8 cellular contexts compared by ENCODE assay signal in the genomic region with DNA sequence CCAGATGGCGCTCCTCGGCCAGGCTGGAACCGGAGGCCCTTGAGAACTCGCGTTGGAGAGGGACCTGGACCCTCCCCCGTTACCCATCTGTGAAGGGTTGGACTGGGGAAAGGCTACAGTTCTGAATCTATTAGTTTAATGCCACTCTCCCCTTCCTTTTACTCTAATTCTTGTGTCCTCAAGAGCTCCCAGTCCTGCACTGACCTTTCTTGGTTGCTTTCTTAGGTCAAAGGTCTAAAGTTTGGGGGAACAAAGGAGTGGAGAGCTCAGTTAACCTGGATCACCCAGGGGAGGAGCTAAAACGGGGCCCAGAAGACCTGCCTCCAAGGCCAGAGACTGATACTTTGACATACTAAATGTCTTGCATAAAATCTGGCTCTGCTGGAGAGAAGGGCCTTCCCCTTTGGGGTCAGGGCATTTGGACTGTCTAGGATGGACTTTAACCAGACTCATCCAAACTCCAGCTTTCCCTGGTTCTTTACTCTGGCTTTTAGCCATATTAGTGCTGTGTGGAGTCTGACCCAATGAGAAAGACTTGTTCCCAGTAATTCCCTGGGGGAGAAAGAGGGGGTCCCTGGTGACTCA. TPM values are rescaled to one million over a fixed set of nuclear protein-coding genes. Genes with fewer than 3 reads are reported as not detected.
DNase-seq lines count a peak whose midpoint lies in the region; ATAC-seq lines count a peak whose summit lies in the region.

No MANE protein-coding gene starts in this region.

- H3K9me3 Mint-ChIP-seq in activated CD4-positive, alpha-beta memory T cell treated with anti-CD3 and anti-CD28 coated beads, Interleukin-2, amount 10 ng/mL, durations not matched to agents 7 days and 5 days: no peaks in the 10 kb centered on the region
- no peaks in the 10 kb centered on the region for H3K9me3 Mint-ChIP-seq in stimulated activated naive B cell treated with anti-CD40 and anti-IgM and Interleukin-4, amounts not matched to agents 10 μg/mL and 1 μg/mL and 100 μg/mL, for 72 hours

- H3K27ac ChIP-seq in HUES6 (ENCODE audit: low read depth, low read length): no peak overlapping the region

- H3K27ac Mint-ChIP-seq in activated CD4-positive, alpha-beta memory T cell treated with anti-CD3 and anti-CD28 coated beads, Interleukin-2, amount 10 ng/mL, durations not matched to agents 7 days and 5 days: peak overlapping the region; percentile 90
- peak overlapping the region; percentile 100 for H3K27ac Mint-ChIP-seq in stimulated activated naive B cell treated with anti-CD40 and anti-IgM and Interleukin-4, amounts not matched to agents 10 μg/mL and 1 μg/mL and 100 μg/mL, for 72 hours

- POLR2A ChIA-PET in activated CD4-positive, alpha-beta memory T cell treated with anti-CD3 and anti-CD28 coated beads, Interleukin-2, amount 10 ng/mL, durations not matched to agents 7 days and 5 days (lab: Charles Lee): interaction anchor here (0.9 to 4.2 kb wide), 26 partner anchors 10 to 283 kb away, joined by 3 to 73 read pairs (median 8); a partner anchor contains a TSS

- peak in 1 of 2 donors; percentile 0 for ATAC-seq in stimulated activated naive B cell treated with anti-CD40 and anti-IgM and Interleukin-4, amounts not matched to agents 10 μg/mL and 1 μg/mL and 100 μg/mL, for 72 hours (replicated peaks)
- ATAC-seq in GM21825 (IDR thresholded peaks at IDR 0.05; ENCODE audit: unreplicated experiment): no peak

- peaks cover 31% of the 10 kb centered on the region for H3K4me1 Mint-ChIP-seq in activated CD4-positive, alpha-beta memory T cell treated with anti-CD3 and anti-CD28 coated beads, Interleukin-2, amount 10 ng/mL, durations not matched to agents 7 days and 5 days
- peaks cover 36 to 48% of the 10 kb centered on the region in 2 donors for H3K4me1 Mint-ChIP-seq in stimulated activated naive B cell treated with anti-CD40 and anti-IgM and Interleukin-4, amounts not matched to agents 10 μg/mL and 1 μg/mL and 100 μg/mL, for 72 hours

- CTCF ChIA-PET in activated CD4-positive, alpha-beta memory T cell treated with anti-CD3 and anti-CD28 coated beads, Interleukin-2, amount 10 ng/mL, durations not matched to agents 7 days and 5 days (lab: Charles Lee): interaction anchor here (0.7 to 6.1 kb wide), 33 partner anchors 9 to 204 kb away, joined by 3 to 78 read pairs (median 7); a partner anchor contains a TSS

- peaks cover 32% of the 10 kb centered on the region for H3K36me3 ChIP-seq in HUES6 (ENCODE audit: control insufficient read depth, insufficient read depth, low read length)

- no peaks in the 10 kb centered on the region for H3K9me3 ChIP-seq in HUES6 (ENCODE audit: control insufficient read depth, insufficient read depth, low read depth, low read length)

- peak overlapping the region; percentile 92 for H3K4me3 Mint-ChIP-seq in activated CD4-positive, alpha-beta memory T cell treated with anti-CD3 and anti-CD28 coated beads, Interleukin-2, amount 10 ng/mL, durations not matched to agents 7 days and 5 days
- H3K4me3 Mint-ChIP-seq in stimulated activated naive B cell treated with anti-CD40 and anti-IgM and Interleukin-4, amounts not matched to agents 10 μg/mL and 1 μg/mL and 100 μg/mL, for 72 hours: peak overlapping the region; percentile 90 to 97

- H3K4me3 ChIP-seq in HUES6 (ENCODE audit: low read depth, low read length): peak overlapping the region; percentile 88

- H3K27me3 ChIP-seq in HUES6 (ENCODE audit: control insufficient read depth, insufficient read depth, low read length): no peaks in the 10 kb centered on the region

- H3K4me1 ChIP-seq in HUES6 (ENCODE audit: control insufficient read depth, insufficient read depth, low read length): peaks cover 21% of the 10 kb centered on the region

- peaks cover 8% of the 10 kb centered on the region for H3K27me3 Mint-ChIP-seq in activated CD4-positive, alpha-beta memory T cell treated with anti-CD3 and anti-CD28 coated beads, Interleukin-2, amount 10 ng/mL, durations not matched to agents 7 days and 5 days
- peaks cover 9 to 13% of the 10 kb centered on the region in 2 donors for H3K27me3 Mint-ChIP-seq in stimulated activated naive B cell treated with anti-CD40 and anti-IgM and Interleukin-4, amounts not matched to agents 10 μg/mL and 1 μg/mL and 100 μg/mL, for 72 hours

- DNase-seq in activated CD4-positive, alpha-beta memory T cell treated with anti-CD3 and anti-CD28 coated beads, Interleukin-2, amount 10 ng/mL, durations not matched to agents 7 days and 5 days: no peak
- DNase-seq in iPS-NIHi7 (ENCODE audit: extremely low spot score) (peak; percentile 34), NCI-H2196 treated with DMSO at 0.1 percent for 48 hours (lab: John Stamatoyannopoulos, UW; ENCODE audit: unreplicated experiment) (no peak), occipital lobe (lab: John Stamatoyannopoulos, UW) (no peak), NCI-H2029 (lab: John Stamatoyannopoulos, UW) (no peak)
- DNase-seq in stimulated activated naive B cell treated with anti-CD40 and anti-IgM and Interleukin-4, amounts not matched to agents 10 μg/mL and 1 μg/mL and 100 μg/mL, for 72 hours: no peak

- peaks cover 26% of the 10 kb centered on the region for H3K36me3 Mint-ChIP-seq in activated CD4-positive, alpha-beta memory T cell treated with anti-CD3 and anti-CD28 coated beads, Interleukin-2, amount 10 ng/mL, durations not matched to agents 7 days and 5 days (ENCODE audit: low read depth)
- peaks cover 10 to 32% of the 10 kb centered on the region in 2 donors for H3K36me3 Mint-ChIP-seq in stimulated activated naive B cell treated with anti-CD40 and anti-IgM and Interleukin-4, amounts not matched to agents 10 μg/mL and 1 μg/mL and 100 μg/mL, for 72 hours

- H3K9ac ChIP-seq in HUES6 (ENCODE audit: low read length): peak overlapping the region; percentile 5

RNA-seq across cellular contexts. Expression of a gene that starts 0.9 kb away (rescaled TPM):
- total RNA-seq in activated CD4-positive, alpha-beta memory T cell treated with anti-CD3 and anti-CD28 coated beads, Interleukin-2, amount 10 ng/mL, durations not matched to agents 7 days and 5 days: 100 to 1,000 TPM; 101 to 108 TPM
- total RNA-seq in occipital lobe: 81.4 TPM

RNA-seq across cellular contexts. Expression of a gene that starts 12.3 kb away (rescaled TPM):
- 10 to 100 TPM; 47.0 to 49.6 TPM for total RNA-seq in activated CD4-positive, alpha-beta memory T cell treated with anti-CD3 and anti-CD28 coated beads, Interleukin-2, amount 10 ng/mL, durations not matched to agents 7 days and 5 days
- total RNA-seq in occipital lobe: 26.8 TPM

RNA-seq across cellular contexts. Expression of a gene that starts 18.5 kb away (rescaled TPM):
- 10 to 100 TPM; 91.9 TPM for total RNA-seq in activated CD4-positive, alpha-beta memory T cell treated with anti-CD3 and anti-CD28 coated beads, Interleukin-2, amount 10 ng/mL, durations not matched to agents 7 days and 5 days
- total RNA-seq in occipital lobe: not detected

RNA-seq across cellular contexts. Expression of a gene that starts 30.0 kb away (rescaled TPM):
- total RNA-seq in activated CD4-positive, alpha-beta memory T cell treated with anti-CD3 and anti-CD28 coated beads, Interleukin-2, amount 10 ng/mL, durations not matched to agents 7 days and 5 days: 10 to 100 TPM; 28.4 to 29.0 TPM
- 37.1 TPM for total RNA-seq in occipital lobe

RNA-seq across cellular contexts. Expression of a gene that starts 35.5 kb away (rescaled TPM):
- total RNA-seq in activated CD4-positive, alpha-beta memory T cell treated with anti-CD3 and anti-CD28 coated beads, Interleukin-2, amount 10 ng/mL, durations not matched to agents 7 days and 5 days: 100 to 1,000 TPM; 324 to 327 TPM
- total RNA-seq in occipital lobe: 2.3 TPM

Comparison
In these comparisons a context has a peak if more than half of its experiments do, and no peak if none do; other contexts are left out.
1. RNA of a gene that starts 18.5 kb away (total RNA-seq): 91.9 TPM in activated CD4-positive, alpha-beta memory T cell treated with anti-CD3 and anti-CD28 coated beads, Interleukin-2, amount 10 ng/mL, durations not matched to agents 7 days and 5 days; not detected in occipital lobe (single experiment); every median in the first group is over 10 times any median in the second.